ENCODE assay signal across 10 cellular contexts in genomic region chr18:48529796-48530195, GRCh38. TPM values are rescaled to one million over a fixed set of nuclear protein-coding genes. Genes with fewer than 3 reads are reported as not detected.
A peak's percentile ranks its signal among the peaks of the same experiment; 100 is the strongest.
DNase-seq lines count a peak whose midpoint lies in the region; ATAC-seq and TF ChIP-seq lines count a peak whose summit lies in the region.
"Had no signal": no experiment of that assay in that cellular context is flagged by ENCODE, and none has a peak within 500 bp of the region (broad histone marks: within the 10 kb centered on the region; RNA-seq: fewer than 3 reads in every experiment).

No MANE protein-coding gene starts in this region.

- TF ChIP-seq CTCF in WERI-Rb-1 (IDR thresholded peaks at IDR 0.05; ENCODE audit: low read depth, low read length), result no peak
- TF ChIP-seq CTCF in heart right ventricle (IDR thresholded peaks at IDR 0.05), result no peak
- no peak for TF ChIP-seq CTCF in glutamatergic neuron (IDR thresholded peaks at IDR 0.05; ENCODE audit: partially characterized antibody, unreplicated experiment)

- ATAC-seq in Right ventricle myocardium inferior (peak; percentile 85), heart right ventricle (peak; percentile 64 to 92 (median 82)), GM18868 (IDR thresholded peaks at IDR 0.05; ENCODE audit: unreplicated experiment) (no peak), HG02678 (IDR thresholded peaks at IDR 0.05; ENCODE audit: unreplicated experiment) (no peak)

- no peaks in the 10 kb centered on the region for H3K36me3 Mint-ChIP-seq in glutamatergic neuron (ENCODE audit: unreplicated experiment)

- no peaks in the 10 kb centered on the region for H3K4me1 Mint-ChIP-seq in glutamatergic neuron (ENCODE audit: low read depth, unreplicated experiment)

- WGBS in heart right ventricle, 2 donors, result 39 to 53% methylated on average over 2 of the region's 2 CpGs

- no peak overlapping the region for H3K27ac Mint-ChIP-seq in glutamatergic neuron (ENCODE audit: unreplicated experiment)

- H3K9me3 ChIP-seq in WERI-Rb-1 (ENCODE audit: severe bottlenecking) (no peaks in the 10 kb centered on the region), heart right ventricle (no peaks in the 10 kb centered on the region)

- H3K9me3 Mint-ChIP-seq in glutamatergic neuron (ENCODE audit: unreplicated experiment), result peaks cover 2% of the 10 kb centered on the region

- no peaks in the 10 kb centered on the region for H3K27me3 ChIP-seq in WERI-Rb-1 (ENCODE audit: insufficient read depth, low read depth, severe bottlenecking)
- peaks cover 0 to 18% (median 0%) of the 10 kb centered on the region in 7 donors for H3K27me3 ChIP-seq in heart right ventricle

- H3K36me3 ChIP-seq in WERI-Rb-1 (no peaks in the 10 kb centered on the region), heart right ventricle (no peaks in the 10 kb centered on the region)

- intact Hi-C loops in Right ventricle myocardium inferior (cut with DNase I) (no loop called here), cardiac septum (cut with DNase I) (loop anchor here (5.0 kb wide), 1 partner anchor 37 kb away; no protein-coding TSS in a partner anchor), heart right ventricle (cut with DNase I) (loop anchor here in 4 of 10 donors (5.0 to 10.0 kb wide), 3 partner anchors 37 to 45 kb away; no protein-coding TSS in a partner anchor)

- no peak overlapping the region; the same call in 1 of the 2 replicates for H3K4me3 ChIP-seq in WERI-Rb-1 (ENCODE audit: low read depth, low read length)
- no peak overlapping the region for H3K4me3 ChIP-seq in heart right ventricle

- peaks cover 3% of the 10 kb centered on the region for H3K27me3 Mint-ChIP-seq in glutamatergic neuron (ENCODE audit: unreplicated experiment)

- DNase-seq in Right ventricle myocardium inferior (ENCODE audit: missing footprints) (no peak), cardiac septum (ENCODE audit: low spot score) (no peak), WERI-Rb-1 (no peak), heart right ventricle (peak in 1 of 2 donors; percentile 26), substantia nigra (lab: John Stamatoyannopoulos, UW) (no peak), glutamatergic neuron (no peak)
- DNase-seq: NCI-H524 treated with DMSO at 0.1 percent for 48 hours; stimulated activated CD4-positive, alpha-beta T cell treated with anti-CD3 and anti-CD28 coated beads, Interleukin-12 subunit alpha, Interleukin-12 subunit beta, amount 100 ng/mL, for 4 hours had no signal

- H3K27ac ChIP-seq in WERI-Rb-1 (peak overlapping the region; percentile 10; the same call in 1 of the 2 replicates), heart right ventricle (peak overlapping the region in 6 of 10 donors; percentile 13 to 62 (median 38)), substantia nigra (ENCODE audit: low read depth, low read length, poor library complexity, severe bottlenecking) (no peak overlapping the region)

- H3K4me3 Mint-ChIP-seq in glutamatergic neuron (ENCODE audit: unreplicated experiment), result no peak overlapping the region

- peaks cover 0 to 17% (median 9%) of the 10 kb centered on the region in 9 donors for H3K4me1 ChIP-seq in heart right ventricle

RNA-seq across cellular contexts. Expression of gene CTIF, which starts 9.0 kb away (rescaled TPM):
- total RNA-seq in Right ventricle myocardium inferior (74.0 TPM), cardiac septum (84.3 TPM), heart right ventricle (10 to 100 TPM; 44.5 to 68.9 (median 58.9) TPM), glutamatergic neuron (ENCODE audit: unreplicated experiment) (137 TPM)
- 10 to 100 TPM; 49.7 to 74.1 TPM for polyA plus RNA-seq in heart right ventricle

Comparison
In these comparisons a context has a peak if more than half of its experiments do, and no peak if none do; other contexts are left out.
1. ATAC-seq: peak in Right ventricle myocardium inferior (single experiment) and heart right ventricle (8 of 8); none in GM18868 (single experiment) and HG02678 (single experiment).